ENCODE assay signal across 8 cellular contexts in genomic region chr16:80804061-80804450, GRCh38.
DNase-seq lines count a peak whose midpoint lies in the region; ATAC-seq lines count a peak whose summit lies in the region.

No MANE protein-coding gene starts in this region.

- H3K27me3 ChIP-seq in iPS-20b (ENCODE audit: insufficient read depth, low read length): peaks cover 54% of the 10 kb centered on the region

- no peak overlapping the region for H3K27ac ChIP-seq in iPS-20b (ENCODE audit: low read length)

- H3K4me3 ChIP-seq in iPS-20b (ENCODE audit: low read length): peak overlapping the region; percentile 62

- no peaks in the 10 kb centered on the region for H3K4me1 ChIP-seq in iPS-20b (ENCODE audit: insufficient read depth, low read length)

- H3K9ac ChIP-seq in iPS-20b (ENCODE audit: low read depth, low read length): no peak overlapping the region

- no peaks in the 10 kb centered on the region for H3K9me3 ChIP-seq in iPS-20b (ENCODE audit: insufficient read depth, low read depth, low read length)

- ATAC-seq in HG03064 (IDR thresholded peaks at IDR 0.05; ENCODE audit: low read depth, unreplicated experiment): peak; percentile 31
- no peak for ATAC-seq in GM18520 (IDR thresholded peaks at IDR 0.05; ENCODE audit: unreplicated experiment)

- no peaks in the 10 kb centered on the region for H3K36me3 ChIP-seq in iPS-20b (ENCODE audit: insufficient read depth, low read depth, low read length)

- peak; percentile 52 for DNase-seq in NCI-H748 (lab: John Stamatoyannopoulos, UW; ENCODE audit: unreplicated experiment)
- no peak for DNase-seq in NCI-H748 treated with DMSO at 0.1 percent for 48 hours (lab: John Stamatoyannopoulos, UW)
- peak in 4 of 5 donors; percentile 8 to 75 (median 32) for DNase-seq in T-helper 1 cell
- DNase-seq in astrocyte of the hippocampus (ENCODE audit: low read depth, low spot score): peak; percentile 73
- DNase-seq in stimulated activated CD4-positive, alpha-beta T cell treated with anti-CD3 and anti-CD28 coated beads, Interleukin-12 subunit alpha, Interleukin-12 subunit beta, amount 100 ng/mL, for 4 hours: peak; percentile 66
